30 cellular contexts compared by ENCODE assay signal in genomic region chr3:178732824-178733223, GRCh38.
"Had no signal": no experiment of that assay in that cellular context is flagged by ENCODE, and none has a peak within 500 bp of the region (broad histone marks: within the 10 kb centered on the region; RNA-seq: fewer than 3 reads in every experiment).

No MANE protein-coding gene starts in this region.

- H3K4me3 ChIP-seq: ovary, psoas muscle, skin epidermis, smooth muscle cell, spleen, suprapubic skin, testis, tibial artery, transverse colon, upper lobe of right lung, uterus had no signal

- H3K9me3 ChIP-seq: neutrophil, ovary, psoas muscle, spleen, suprapubic skin, testis, tibial artery, transverse colon, upper lobe of right lung, uterus had no signal

- H3K36me3 ChIP-seq: neutrophil, ovary, spleen, suprapubic skin, tibial artery, transverse colon, upper lobe of right lung, uterus had no signal

- ATAC-seq: naive thymus-derived CD8-positive, alpha-beta T cell; natural killer cell treated with Interleukin-12 subunit alpha and Interleukin-12 subunit beta and Interleukin-15 and Interleukin-18, amount 100 ng/mL, for 72 hours; psoas muscle; right cardiac atrium; sciatic nerve; stimulated activated memory B cell treated with anti-CD40 and anti-IgM and Interleukin-4, amounts not matched to agents 10 μg/mL and 1 μg/mL and 100 μg/mL, for 72 hours; stimulated activated naive CD8-positive, alpha-beta T cell treated with anti-CD3 and anti-CD28 coated beads, Interleukin-15, amount 100 ng/mL, for 72 hours; stimulated activated naive CD8-positive, alpha-beta T cell treated with anti-CD3 and anti-CD28 coated beads, Interleukin-15, Interleukin-2, amounts not matched to agents 100 U/mL and 50 U/mL, for 24 hours; upper lobe of right lung had no signal

- H3K4me1 ChIP-seq: parathyroid adenoma, psoas muscle, spleen, suprapubic skin, testis, transverse colon, upper lobe of right lung, uterus had no signal

- H3K79me2 ChIP-seq: parathyroid adenoma had no signal

- H3K9ac ChIP-seq: parathyroid adenoma had no signal

- DNase-seq: naive thymus-derived CD8-positive, alpha-beta T cell; nephron progenitor cell; nucleus accumbens; ovary; posterior cingulate gyrus; psoas muscle; right cardiac atrium; spleen; stimulated activated CD4-positive, alpha-beta T cell treated with anti-CD3 and anti-CD28 coated beads, Interleukin-12 subunit alpha, Interleukin-12 subunit beta, amount 100 ng/mL, for 4 hours; stimulated activated CD4-positive, alpha-beta T cell treated with anti-CD3 and anti-CD28 coated beads, Interleukin-1b, Interleukin-23, amount 100 ng/mL, for 48 hours; stimulated activated CD4-positive, alpha-beta T cell treated with anti-CD3 and anti-CD28 coated beads, Interleukin-4, amount 100 ng/mL, for 1 hour; stimulated activated CD4-positive, alpha-beta T cell treated with anti-CD3 and anti-CD28 coated beads, Interleukin-4, amount 100 ng/mL, for 4 hours; stimulated activated CD8-positive, alpha-beta memory T cell treated with anti-CD3 and anti-CD28 coated beads, Interleukin-4, amount 100 ng/mL, for 48 hours; stimulated activated naive CD4-positive, alpha-beta T cell; stimulated activated naive CD8-positive, alpha-beta T cell treated with anti-CD3 and anti-CD28 coated beads, Interleukin-15, amount 100 ng/mL, for 72 hours; stimulated activated naive CD8-positive, alpha-beta T cell treated with anti-CD3 and anti-CD28 coated beads, Interleukin-15, Interleukin-2, amounts not matched to agents 100 U/mL and 50 U/mL, for 24 hours; substantia nigra; testis; tibial artery; transverse colon; upper lobe of right lung; uterus had no signal

- H3K27me3 ChIP-seq: neutrophil, ovary, spleen, suprapubic skin, testis, tibial artery, transverse colon, upper lobe of right lung, uterus had no signal

- H3K4me2 ChIP-seq: smooth muscle cell had no signal

- H2AFZ ChIP-seq: parathyroid adenoma had no signal

- H3K27ac ChIP-seq: neutrophil, ovary, parathyroid adenoma, psoas muscle, skin epidermis, spleen, suprapubic skin, testis, tibial artery, transverse colon, upper lobe of right lung, uterus had no signal
